In genomic region chr1:108609483-108610066, GRCh38 we compare ENCODE assay signal across 13 cellular contexts.
DNase-seq lines count a peak whose midpoint lies in the region; TF ChIP-seq lines count a peak whose summit lies in the region.
"Had no signal": no experiment of that assay in that cellular context is flagged by ENCODE, and none has a peak within 500 bp of the region (broad histone marks: within the 10 kb centered on the region; RNA-seq: fewer than 3 reads in every experiment).

No MANE protein-coding gene starts in this region.

- H3K79me2 ChIP-seq in parathyroid adenoma, result no peaks in the 10 kb centered on the region

- DNase-seq in DMS79 (lab: John Stamatoyannopoulos, UW) (peak; percentile 87), NCI-H1436 treated with DMSO at 0.1 percent for 48 hours (lab: John Stamatoyannopoulos, UW) (peak; percentile 61), choroid plexus epithelial cell (ENCODE audit: low read depth) (peak; percentile 30), NOMO-1 (lab: John Stamatoyannopoulos, UW; ENCODE audit: unreplicated experiment in 2 of 2) (no peak), retina (no peak)
- DNase-seq in activated CD4-positive, alpha-beta T cell treated with anti-CD3 and anti-CD28 coated beads, Interleukin-2, amount 50 U/mL, for 4 hours, result no peak
- DNase-seq: activated CD4-positive, CD25-positive, alpha-beta regulatory T cell; activated T-cell treated with anti-CD3 and anti-CD28 coated beads for 4 hours; adrenal gland; CD4-positive, CD25-positive, alpha-beta regulatory T cell had no signal

- no peaks in the 10 kb centered on the region for H3K9me3 ChIP-seq in parathyroid adenoma (ENCODE audit: control insufficient read depth, low read length)
- H3K9me3 ChIP-seq: adrenal gland, prostate gland had no signal

- TF ChIP-seq CTCF in choroid plexus epithelial cell (conservative IDR thresholded peaks at IDR 0.05; ENCODE audit: low read depth, low read length) (no peak), parathyroid adenoma (IDR thresholded peaks at IDR 0.05) (no peak)

- H2AFZ ChIP-seq in parathyroid adenoma, result peak overlapping the region; percentile 42

- no peak overlapping the region for H3K4me2 ChIP-seq in parathyroid adenoma (ENCODE audit: low read length)

- H3K4me3 ChIP-seq in choroid plexus epithelial cell (ENCODE audit: low read depth, low read length), result no peak overlapping the region
- H3K4me3 ChIP-seq in parathyroid adenoma (ENCODE audit: low read depth, low read length), result no peak overlapping the region
- H3K4me3 ChIP-seq: adrenal gland, coronary artery, prostate gland had no signal

- peaks cover 4% of the 10 kb centered on the region for H3K4me1 ChIP-seq in parathyroid adenoma
- H3K4me1 ChIP-seq: adrenal gland, prostate gland had no signal

- H3K27me3 ChIP-seq in parathyroid adenoma (ENCODE audit: control insufficient read depth, insufficient read depth, low read length), result no peaks in the 10 kb centered on the region
- H3K27me3 ChIP-seq: adrenal gland had no signal

- H3K9ac ChIP-seq in parathyroid adenoma, result no peak overlapping the region

- peak overlapping the region; percentile 19 for H3K27ac ChIP-seq in parathyroid adenoma
- H3K27ac ChIP-seq: adrenal gland, prostate gland had no signal

- H3K36me3 ChIP-seq in parathyroid adenoma (ENCODE audit: control insufficient read depth, insufficient read depth, low read length), result no peaks in the 10 kb centered on the region
- H3K36me3 ChIP-seq: prostate gland had no signal

Comparison
In these comparisons a context has a peak if more than half of its experiments do, and no peak if none do; other contexts are left out.
1. DNase-seq: peak in DMS79 (single experiment), NCI-H1436 treated with DMSO at 0.1 percent for 48 hours (single experiment) and choroid plexus epithelial cell (single experiment); none in NOMO-1 (0 of 2), activated CD4-positive, alpha-beta T cell treated with anti-CD3 and anti-CD28 coated beads, Interleukin-2, amount 50 U/mL, for 4 hours (0 of 2) and retina (single experiment).